ENCODE assay signal across 1 cellular context in the genomic region with DNA sequence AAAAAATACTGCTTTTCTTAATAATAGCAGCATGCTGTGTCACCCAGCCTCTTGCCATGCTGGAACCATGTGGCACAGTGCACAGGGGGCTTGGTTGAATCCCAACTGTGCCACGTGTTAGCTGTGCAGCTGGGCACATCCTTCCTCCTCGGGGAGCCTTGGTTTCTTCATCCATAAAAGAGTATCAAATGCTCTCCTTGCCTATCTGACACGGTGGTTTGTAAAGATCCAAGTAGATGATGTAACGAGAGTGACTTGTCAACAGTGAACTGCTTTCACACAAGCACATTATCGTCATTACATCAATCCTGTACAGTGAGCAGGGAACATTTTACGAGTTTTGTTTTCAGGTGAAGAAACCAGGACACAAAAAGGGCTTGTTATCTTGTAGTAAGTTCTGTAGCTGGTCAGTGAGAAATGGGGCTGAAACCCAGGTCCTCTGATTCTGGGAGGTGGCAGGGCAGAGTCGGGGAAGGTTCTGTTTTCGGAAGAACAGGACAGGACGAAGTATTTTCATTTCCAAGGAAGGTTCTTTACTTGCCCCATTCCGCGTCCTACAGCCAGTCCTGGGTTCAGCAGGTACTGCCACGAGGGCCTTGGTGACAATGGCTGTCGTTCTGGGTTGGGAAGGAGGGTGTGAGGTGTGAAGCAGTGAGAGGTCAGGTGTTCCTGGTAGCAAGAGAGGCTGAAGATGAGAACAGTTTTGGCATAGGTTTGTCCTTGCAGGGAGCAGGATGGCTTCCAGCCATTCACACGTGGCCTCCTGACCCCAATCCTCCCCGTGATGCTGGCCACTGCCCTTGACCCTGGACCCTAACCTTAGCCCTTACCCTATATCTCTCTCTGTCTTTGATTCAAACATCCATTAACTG.
TF ChIP-seq lines count a peak whose summit lies in the region.

No MANE protein-coding gene starts in this region.

TF ChIP-seq in HEK293, 187 proteins besides CTCF, POLR2A, EP300 and RAD21 (continued from another document and continues in another):
- TF ChIP-seq, protein P1, sequence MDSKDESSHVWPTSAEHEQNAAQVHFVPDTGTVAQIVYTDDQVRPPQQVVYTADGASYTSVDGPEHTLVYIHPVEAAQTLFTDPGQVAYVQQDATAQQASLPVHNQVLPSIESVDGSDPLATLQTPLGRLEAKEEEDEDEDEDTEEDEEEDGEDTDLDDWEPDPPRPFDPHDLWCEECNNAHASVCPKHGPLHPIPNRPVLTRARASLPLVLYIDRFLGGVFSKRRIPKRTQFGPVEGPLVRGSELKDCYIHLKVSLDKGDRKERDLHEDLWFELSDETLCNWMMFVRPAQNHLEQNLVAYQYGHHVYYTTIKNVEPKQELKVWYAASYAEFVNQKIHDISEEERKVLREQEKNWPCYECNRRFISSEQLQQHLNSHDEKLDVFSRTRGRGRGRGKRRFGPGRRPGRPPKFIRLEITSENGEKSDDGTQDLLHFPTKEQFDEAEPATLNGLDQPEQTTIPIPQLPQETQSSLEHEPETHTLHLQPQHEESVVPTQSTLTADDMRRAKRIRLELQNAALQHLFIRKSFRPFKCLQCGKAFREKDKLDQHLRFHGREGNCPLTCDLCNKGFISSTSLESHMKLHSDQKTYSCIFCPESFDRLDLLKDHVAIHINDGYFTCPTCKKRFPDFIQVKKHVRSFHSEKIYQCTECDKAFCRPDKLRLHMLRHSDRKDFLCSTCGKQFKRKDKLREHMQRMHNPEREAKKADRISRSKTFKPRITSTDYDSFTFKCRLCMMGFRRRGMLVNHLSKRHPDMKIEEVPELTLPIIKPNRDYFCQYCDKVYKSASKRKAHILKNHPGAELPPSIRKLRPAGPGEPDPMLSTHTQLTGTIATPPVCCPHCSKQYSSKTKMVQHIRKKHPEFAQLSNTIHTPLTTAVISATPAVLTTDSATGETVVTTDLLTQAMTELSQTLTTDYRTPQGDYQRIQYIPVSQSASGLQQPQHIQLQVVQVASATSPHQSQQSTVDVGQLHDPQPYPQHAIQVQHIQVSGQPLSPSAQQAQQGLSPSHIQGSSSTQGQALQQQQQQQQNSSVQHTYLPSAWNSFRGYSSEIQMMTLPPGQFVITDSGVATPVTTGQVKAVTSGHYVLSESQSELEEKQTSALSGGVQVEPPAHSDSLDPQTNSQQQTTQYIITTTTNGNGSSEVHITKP (tag by site-specific recombination; IDR thresholded peaks at IDR 0.05): peak; percentile 50
- TF ChIP-seq, protein P2, sequence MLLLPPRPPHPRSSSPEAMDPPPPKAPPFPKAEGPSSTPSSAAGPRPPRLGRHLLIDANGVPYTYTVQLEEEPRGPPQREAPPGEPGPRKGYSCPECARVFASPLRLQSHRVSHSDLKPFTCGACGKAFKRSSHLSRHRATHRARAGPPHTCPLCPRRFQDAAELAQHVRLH (tag by site-specific recombination; IDR thresholded peaks at IDR 0.05): no peak
- TF ChIP-seq, protein P3, sequence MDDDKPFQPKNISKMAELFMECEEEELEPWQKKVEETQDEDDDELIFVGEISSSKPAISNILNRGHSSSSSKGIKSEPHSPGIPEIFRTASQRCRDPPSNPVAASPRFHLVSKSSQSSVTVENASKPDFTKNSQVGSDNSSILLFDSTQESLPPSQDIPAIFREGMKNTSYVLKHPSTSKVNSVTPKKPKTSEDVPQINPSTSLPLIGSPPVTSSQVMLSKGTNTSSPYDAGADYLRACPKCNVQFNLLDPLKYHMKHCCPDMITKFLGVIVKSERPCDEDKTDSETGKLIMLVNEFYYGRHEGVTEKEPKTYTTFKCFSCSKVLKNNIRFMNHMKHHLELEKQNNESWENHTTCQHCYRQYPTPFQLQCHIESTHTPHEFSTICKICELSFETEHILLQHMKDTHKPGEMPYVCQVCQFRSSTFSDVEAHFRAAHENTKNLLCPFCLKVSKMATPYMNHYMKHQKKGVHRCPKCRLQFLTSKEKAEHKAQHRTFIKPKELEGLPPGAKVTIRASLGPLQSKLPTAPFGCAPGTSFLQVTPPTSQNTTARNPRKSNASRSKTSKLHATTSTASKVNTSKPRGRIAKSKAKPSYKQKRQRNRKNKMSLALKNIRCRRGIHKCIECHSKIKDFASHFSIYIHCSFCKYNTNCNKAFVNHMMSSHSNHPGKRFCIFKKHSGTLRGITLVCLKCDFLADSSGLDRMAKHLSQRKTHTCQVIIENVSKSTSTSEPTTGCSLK (tag by site-specific recombination; IDR thresholded peaks at IDR 0.05): no peak
- TF ChIP-seq MYNN (tag by site-specific recombination; IDR thresholded peaks at IDR 0.05; ENCODE audit: borderline replicate concordance) (no peak), ZNF529 (tag by site-specific recombination; IDR thresholded peaks at IDR 0.05; ENCODE audit: insufficient replicate concordance) (no peak), GLI4 (tag by site-specific recombination; IDR thresholded peaks at IDR 0.05) (no peak), ZNF530 (tag by site-specific recombination; IDR thresholded peaks at IDR 0.05; ENCODE audit: low read depth) (no peak), REPIN1 (tag by site-specific recombination; IDR thresholded peaks at IDR 0.05; ENCODE audit: low read depth) (no peak), ZNF514 (tag by site-specific recombination; IDR thresholded peaks at IDR 0.05) (no peak), SALL2 (tag by site-specific recombination; IDR thresholded peaks at IDR 0.05; ENCODE audit: borderline replicate concordance) (no peak), BCL11B (tag by site-specific recombination; IDR thresholded peaks at IDR 0.05; ENCODE audit: low read depth) (no peak), WT1 (tag by site-specific recombination; IDR thresholded peaks at IDR 0.05) (no peak), ZNF16 (tag by site-specific recombination; IDR thresholded peaks at IDR 0.05; ENCODE audit: low read depth) (no peak), ZNF354C (tag by site-specific recombination; IDR thresholded peaks at IDR 0.05; ENCODE audit: borderline replicate concordance, low read depth) (no peak), ZNF223 (tag by site-specific recombination; IDR thresholded peaks at IDR 0.05) (no peak), ZNF341 (tag by site-specific recombination; IDR thresholded peaks at IDR 0.05; ENCODE audit: low read depth) (no peak), ZNF423 (tag by site-specific recombination; IDR thresholded peaks at IDR 0.05) (no peak), ZNF169 (tag by site-specific recombination; IDR thresholded peaks at IDR 0.05) (no peak), ZBTB21 (tag by site-specific recombination; IDR thresholded peaks at IDR 0.05) (peak; percentile 68), GFI1B (tag by site-specific recombination; IDR thresholded peaks at IDR 0.05) (no peak), KLF8 (tag by site-specific recombination; IDR thresholded peaks at IDR 0.05) (no peak), ZFHX2 (tag by site-specific recombination; conservative IDR thresholded peaks at IDR 0.05) (no peak), ZBTB17 (tag by site-specific recombination; IDR thresholded peaks at IDR 0.05) (no peak), ZNF670 (tag by site-specific recombination; IDR thresholded peaks at IDR 0.05; ENCODE audit: low read depth) (no peak), ZNF302 (tag by site-specific recombination; IDR thresholded peaks at IDR 0.05; ENCODE audit: low read depth) (no peak), ZFP37 (tag by site-specific recombination; IDR thresholded peaks at IDR 0.05) (no peak), ZNF433 (tag by site-specific recombination; IDR thresholded peaks at IDR 0.05; ENCODE audit: low read depth) (no peak), ZNF391 (tag by site-specific recombination; IDR thresholded peaks at IDR 0.05; ENCODE audit: borderline replicate concordance, low read depth) (no peak), RBAK (tag by site-specific recombination; IDR thresholded peaks at IDR 0.05) (no peak), SETDB1 (IDR thresholded peaks at IDR 0.05; ENCODE audit: insufficient read length, low read length) (no peak), ZNF266 (tag by site-specific recombination; IDR thresholded peaks at IDR 0.05; ENCODE audit: low read depth) (no peak), SP3 (tag by site-specific recombination; IDR thresholded peaks at IDR 0.05) (no peak), ZNF830 (tag by site-specific recombination; IDR thresholded peaks at IDR 0.05; ENCODE audit: low read depth) (no peak), KLF16 (tag by site-specific recombination; IDR thresholded peaks at IDR 0.05) (0 out of 2 replicates have a peak, but pooled peaks have one; percentile 34)
- TF ChIP-seq, protein P4, sequence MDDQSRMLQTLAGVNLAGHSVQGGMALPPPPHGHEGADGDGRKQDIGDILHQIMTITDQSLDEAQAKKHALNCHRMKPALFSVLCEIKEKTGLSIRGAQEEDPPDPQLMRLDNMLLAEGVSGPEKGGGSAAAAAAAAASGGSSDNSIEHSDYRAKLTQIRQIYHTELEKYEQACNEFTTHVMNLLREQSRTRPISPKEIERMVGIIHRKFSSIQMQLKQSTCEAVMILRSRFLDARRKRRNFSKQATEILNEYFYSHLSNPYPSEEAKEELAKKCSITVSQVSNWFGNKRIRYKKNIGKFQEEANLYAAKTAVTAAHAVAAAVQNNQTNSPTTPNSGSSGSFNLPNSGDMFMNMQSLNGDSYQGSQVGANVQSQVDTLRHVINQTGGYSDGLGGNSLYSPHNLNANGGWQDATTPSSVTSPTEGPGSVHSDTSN (CRISPR knock-in tag; IDR thresholded peaks at IDR 0.05): no peak
- TF ChIP-seq, protein P5, sequence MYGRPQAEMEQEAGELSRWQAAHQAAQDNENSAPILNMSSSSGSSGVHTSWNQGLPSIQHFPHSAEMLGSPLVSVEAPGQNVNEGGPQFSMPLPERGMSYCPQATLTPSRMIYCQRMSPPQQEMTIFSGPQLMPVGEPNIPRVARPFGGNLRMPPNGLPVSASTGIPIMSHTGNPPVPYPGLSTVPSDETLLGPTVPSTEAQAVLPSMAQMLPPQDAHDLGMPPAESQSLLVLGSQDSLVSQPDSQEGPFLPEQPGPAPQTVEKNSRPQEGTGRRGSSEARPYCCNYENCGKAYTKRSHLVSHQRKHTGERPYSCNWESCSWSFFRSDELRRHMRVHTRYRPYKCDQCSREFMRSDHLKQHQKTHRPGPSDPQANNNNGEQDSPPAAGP (tag by site-specific recombination; IDR thresholded peaks at IDR 0.05): no peak
- TF ChIP-seq, protein P6, sequence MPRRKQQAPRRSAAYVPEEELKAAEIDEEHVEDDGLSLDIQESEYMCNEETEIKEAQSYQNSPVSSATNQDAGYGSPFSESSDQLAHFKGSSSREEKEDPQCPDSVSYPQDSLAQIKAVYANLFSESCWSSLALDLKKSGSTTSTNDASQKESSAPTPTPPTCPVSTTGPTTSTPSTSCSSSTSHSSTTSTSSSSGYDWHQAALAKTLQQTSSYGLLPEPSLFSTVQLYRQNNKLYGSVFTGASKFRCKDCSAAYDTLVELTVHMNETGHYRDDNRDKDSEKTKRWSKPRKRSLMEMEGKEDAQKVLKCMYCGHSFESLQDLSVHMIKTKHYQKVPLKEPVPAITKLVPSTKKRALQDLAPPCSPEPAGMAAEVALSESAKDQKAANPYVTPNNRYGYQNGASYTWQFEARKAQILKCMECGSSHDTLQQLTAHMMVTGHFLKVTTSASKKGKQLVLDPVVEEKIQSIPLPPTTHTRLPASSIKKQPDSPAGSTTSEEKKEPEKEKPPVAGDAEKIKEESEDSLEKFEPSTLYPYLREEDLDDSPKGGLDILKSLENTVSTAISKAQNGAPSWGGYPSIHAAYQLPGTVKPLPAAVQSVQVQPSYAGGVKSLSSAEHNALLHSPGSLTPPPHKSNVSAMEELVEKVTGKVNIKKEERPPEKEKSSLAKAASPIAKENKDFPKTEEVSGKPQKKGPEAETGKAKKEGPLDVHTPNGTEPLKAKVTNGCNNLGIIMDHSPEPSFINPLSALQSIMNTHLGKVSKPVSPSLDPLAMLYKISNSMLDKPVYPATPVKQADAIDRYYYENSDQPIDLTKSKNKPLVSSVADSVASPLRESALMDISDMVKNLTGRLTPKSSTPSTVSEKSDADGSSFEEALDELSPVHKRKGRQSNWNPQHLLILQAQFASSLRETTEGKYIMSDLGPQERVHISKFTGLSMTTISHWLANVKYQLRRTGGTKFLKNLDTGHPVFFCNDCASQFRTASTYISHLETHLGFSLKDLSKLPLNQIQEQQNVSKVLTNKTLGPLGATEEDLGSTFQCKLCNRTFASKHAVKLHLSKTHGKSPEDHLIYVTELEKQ (tag by site-specific recombination; IDR thresholded peaks at IDR 0.05; ENCODE audit: borderline replicate concordance): no peak
- TF ChIP-seq, protein P7, sequence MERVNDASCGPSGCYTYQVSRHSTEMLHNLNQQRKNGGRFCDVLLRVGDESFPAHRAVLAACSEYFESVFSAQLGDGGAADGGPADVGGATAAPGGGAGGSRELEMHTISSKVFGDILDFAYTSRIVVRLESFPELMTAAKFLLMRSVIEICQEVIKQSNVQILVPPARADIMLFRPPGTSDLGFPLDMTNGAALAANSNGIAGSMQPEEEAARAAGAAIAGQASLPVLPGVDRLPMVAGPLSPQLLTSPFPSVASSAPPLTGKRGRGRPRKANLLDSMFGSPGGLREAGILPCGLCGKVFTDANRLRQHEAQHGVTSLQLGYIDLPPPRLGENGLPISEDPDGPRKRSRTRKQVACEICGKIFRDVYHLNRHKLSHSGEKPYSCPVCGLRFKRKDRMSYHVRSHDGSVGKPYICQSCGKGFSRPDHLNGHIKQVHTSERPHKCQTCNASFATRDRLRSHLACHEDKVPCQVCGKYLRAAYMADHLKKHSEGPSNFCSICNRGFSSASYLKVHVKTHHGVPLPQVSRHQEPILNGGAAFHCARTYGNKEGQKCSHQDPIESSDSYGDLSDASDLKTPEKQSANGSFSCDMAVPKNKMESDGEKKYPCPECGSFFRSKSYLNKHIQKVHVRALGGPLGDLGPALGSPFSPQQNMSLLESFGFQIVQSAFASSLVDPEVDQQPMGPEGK (tag by site-specific recombination; IDR thresholded peaks at IDR 0.05): no peak
- TF ChIP-seq, protein P8, sequence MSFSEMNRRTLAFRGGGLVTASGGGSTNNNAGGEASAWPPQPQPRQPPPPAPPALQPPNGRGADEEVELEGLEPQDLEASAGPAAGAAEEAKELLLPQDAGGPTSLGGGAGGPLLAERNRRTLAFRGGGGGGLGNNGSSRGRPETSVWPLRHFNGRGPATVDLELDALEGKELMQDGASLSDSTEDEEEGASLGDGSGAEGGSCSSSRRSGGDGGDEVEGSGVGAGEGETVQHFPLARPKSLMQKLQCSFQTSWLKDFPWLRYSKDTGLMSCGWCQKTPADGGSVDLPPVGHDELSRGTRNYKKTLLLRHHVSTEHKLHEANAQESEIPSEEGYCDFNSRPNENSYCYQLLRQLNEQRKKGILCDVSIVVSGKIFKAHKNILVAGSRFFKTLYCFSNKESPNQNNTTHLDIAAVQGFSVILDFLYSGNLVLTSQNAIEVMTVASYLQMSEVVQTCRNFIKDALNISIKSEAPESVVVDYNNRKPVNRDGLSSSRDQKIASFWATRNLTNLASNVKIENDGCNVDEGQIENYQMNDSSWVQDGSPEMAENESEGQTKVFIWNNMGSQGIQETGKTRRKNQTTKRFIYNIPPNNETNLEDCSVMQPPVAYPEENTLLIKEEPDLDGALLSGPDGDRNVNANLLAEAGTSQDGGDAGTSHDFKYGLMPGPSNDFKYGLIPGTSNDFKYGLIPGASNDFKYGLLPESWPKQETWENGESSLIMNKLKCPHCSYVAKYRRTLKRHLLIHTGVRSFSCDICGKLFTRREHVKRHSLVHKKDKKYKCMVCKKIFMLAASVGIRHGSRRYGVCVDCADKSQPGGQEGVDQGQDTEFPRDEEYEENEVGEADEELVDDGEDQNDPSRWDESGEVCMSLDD (tag by site-specific recombination; IDR thresholded peaks at IDR 0.05): no peak
- TF ChIP-seq, protein P9, sequence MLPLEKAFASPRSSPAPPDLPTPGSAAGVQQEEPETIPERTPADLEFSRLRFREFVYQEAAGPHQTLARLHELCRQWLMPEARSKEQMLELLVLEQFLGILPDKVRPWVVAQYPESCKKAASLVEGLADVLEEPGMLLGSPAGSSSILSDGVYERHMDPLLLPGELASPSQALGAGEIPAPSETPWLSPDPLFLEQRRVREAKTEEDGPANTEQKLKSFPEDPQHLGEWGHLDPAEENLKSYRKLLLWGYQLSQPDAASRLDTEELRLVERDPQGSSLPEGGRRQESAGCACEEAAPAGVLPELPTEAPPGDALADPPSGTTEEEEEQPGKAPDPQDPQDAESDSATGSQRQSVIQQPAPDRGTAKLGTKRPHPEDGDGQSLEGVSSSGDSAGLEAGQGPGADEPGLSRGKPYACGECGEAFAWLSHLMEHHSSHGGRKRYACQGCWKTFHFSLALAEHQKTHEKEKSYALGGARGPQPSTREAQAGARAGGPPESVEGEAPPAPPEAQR (tag by site-specific recombination; IDR thresholded peaks at IDR 0.05): no peak
